Comparison of ENCODE assay signal across 8 cellular contexts in genomic region chrX:109536439-109537323, GRCh38. TPM values are rescaled to one million over a fixed set of nuclear protein-coding genes. Genes with fewer than 3 reads are reported as not detected.
A peak's percentile ranks its signal among the peaks of the same experiment; 100 is the strongest.
DNase-seq lines count a peak whose midpoint lies in the region; ATAC-seq, FAIRE-seq and TF ChIP-seq lines count a peak whose summit lies in the region.

Gene NXT2 (plus strand): TSS chrX:109536844. CDS start chrX:109537007, 163 bp downstream.

- H2BK12ac ChIP-seq in neuronal stem cell (ENCODE audit: low read length) = no peak within 1 kb of the TSS

- H3K27me3 ChIP-seq in GM06990 (replicated peaks; ENCODE audit: control insufficient read depth, insufficient read depth, low read length) (no peaks in the 10 kb centered on the region), neuronal stem cell (ENCODE audit: control insufficient read depth in 3 of 3, insufficient read depth in 3 of 3, low read depth in 1 of 3, low read length in 3 of 3) (no peaks in the 10 kb centered on the region), subcutaneous abdominal adipose tissue (ENCODE audit: control insufficient read depth in 5 of 5, insufficient read depth in 4 of 5, low read length in 5 of 5) (peaks cover 0 to 13% (median 0%) of the 10 kb centered on the region in 5 donors)

- peak within 1 kb of the TSS; percentile 72 for H3K4me3 ChIP-seq in GM06990 (replicated peaks; ENCODE audit: low read depth, low read length)
- peak within 1 kb of the TSS; percentile 81 for H3K4me3 ChIP-seq in NB4 (ENCODE audit: low read depth, low read length)
- H3K4me3 ChIP-seq in neuronal stem cell (ENCODE audit: low read length in 2 of 2) = peak within 1 kb of the TSS; percentile 66 to 98
- peak within 1 kb of the TSS; percentile 50 to 81 (median 77) for H3K4me3 ChIP-seq in subcutaneous abdominal adipose tissue (ENCODE audit: low read depth in 1 of 5, low read length in 5 of 5)

- H3K4me1 ChIP-seq in neuronal stem cell (ENCODE audit: control insufficient read depth in 2 of 2, insufficient read depth in 1 of 2, low read depth in 1 of 2, low read length in 2 of 2) (no peaks in the 10 kb centered on the region), subcutaneous abdominal adipose tissue (ENCODE audit: control insufficient read depth in 5 of 5, insufficient read depth in 5 of 5, low read length in 5 of 5) (peaks cover 0 to 7% (median 4%) of the 10 kb centered on the region in 5 donors)

- peaks cover 19% of the 10 kb centered on the region for H3K4me1 Mint-ChIP-seq in activated naive CD4-positive, alpha-beta T cell treated with anti-CD3 and anti-CD28 coated beads for 36 hours (ENCODE audit: low read depth)

- CTCF ChIA-PET in activated naive CD4-positive, alpha-beta T cell treated with anti-CD3 and anti-CD28 coated beads for 36 hours (lab: Charles Lee) = interaction anchor here (1.1 to 2.1 kb wide), 2 partner anchors 51 to 98 kb away, joined by 4 to 5 read pairs; no protein-coding TSS in a partner anchor

- H3K23ac ChIP-seq in neuronal stem cell (ENCODE audit: low read depth, low read length, poor library complexity) = no peak within 1 kb of the TSS

- peak within 1 kb of the TSS; percentile 91 for H2AFZ ChIP-seq in neuronal stem cell (ENCODE audit: low read length)

- intact Hi-C loops in activated naive CD4-positive, alpha-beta T cell treated with anti-CD3 and anti-CD28 coated beads for 36 hours (cut with micrococcal nuclease) = loop anchor here (1.0 to 5.0 kb wide), 7 partner anchors 64 to 782 kb away; partner anchors contain the start of genes AMMECR1 and TMEM164

- H3K27ac Mint-ChIP-seq in activated naive CD4-positive, alpha-beta T cell treated with anti-CD3 and anti-CD28 coated beads for 36 hours = peak within 1 kb of the TSS; percentile 98

- no peak within 1 kb of the TSS for H2BK15ac ChIP-seq in neuronal stem cell (ENCODE audit: low read length)

- ATAC-seq in HG02571 (IDR thresholded peaks at IDR 0.05; ENCODE audit: unreplicated experiment) = peak; percentile 97

- peak within 1 kb of the TSS; percentile 89 for H3K18ac ChIP-seq in neuronal stem cell (ENCODE audit: low read length)

- TF ChIP-seq CTCF in GM06990 (IDR thresholded peaks at IDR 0.05; ENCODE audit: insufficient read depth, low read length, poor library complexity, severe bottlenecking) = no peak
- TF ChIP-seq CTCF in NB4 (IDR thresholded peaks at IDR 0.05; ENCODE audit: low read depth, low read length) = no peak

- DNase-seq in GM06990 (ENCODE audit: extremely low read depth, insufficient read length) (peak; percentile 92), NB4 (ENCODE audit: low read depth) (peak; percentile 94), SK-N-DZ (ENCODE audit: low spot score) (peak; percentile 88), frontal cortex (ENCODE audit: low spot score in 2 of 2) (peak; percentile 65 to 77), neuronal stem cell (ENCODE audit: low spot score) (peak; percentile 84)
- peak; percentile 89 for DNase-seq in activated naive CD4-positive, alpha-beta T cell treated with anti-CD3 and anti-CD28 coated beads for 36 hours

- H3K36me3 Mint-ChIP-seq in activated naive CD4-positive, alpha-beta T cell treated with anti-CD3 and anti-CD28 coated beads for 36 hours (ENCODE audit: low read depth) = no peaks in the 10 kb centered on the region

- no peak within 1 kb of the TSS for H2BK5ac ChIP-seq in neuronal stem cell (ENCODE audit: low read length)

- WGBS in neuronal stem cell (ENCODE audit: extremely low coverage in 2 of 2, insufficient read length in 2 of 2, insufficient replicate concordance in 1 of 2), 2 donors = no CpG with 5 or more reads among the region's 43 CpGs

- H3K9me3 Mint-ChIP-seq in activated naive CD4-positive, alpha-beta T cell treated with anti-CD3 and anti-CD28 coated beads for 36 hours = peaks cover 1% of the 10 kb centered on the region

- H2AK5ac ChIP-seq in neuronal stem cell (ENCODE audit: low read depth, low read length) = no peak within 1 kb of the TSS

- H3K4me3 Mint-ChIP-seq in activated naive CD4-positive, alpha-beta T cell treated with anti-CD3 and anti-CD28 coated beads for 36 hours = peak within 1 kb of the TSS; percentile 95

- H3K4ac ChIP-seq in neuronal stem cell (ENCODE audit: low read length) = no peak within 1 kb of the TSS

- no peak for FAIRE-seq in frontal cortex (lab: Jason Lieb, UNC)

- H3K27ac ChIP-seq in neuronal stem cell (replicated peaks; ENCODE audit: low read length) (peak within 1 kb of the TSS; percentile 82), subcutaneous abdominal adipose tissue (ENCODE audit: low read depth, low read length) (peak within 1 kb of the TSS; percentile 96)

- peak within 1 kb of the TSS; percentile 82 for H3K9ac ChIP-seq in neuronal stem cell (ENCODE audit: low read depth, low read length, poor library complexity)
- peak within 1 kb of the TSS; percentile 47 to 90 (median 88) for H3K9ac ChIP-seq in subcutaneous abdominal adipose tissue (ENCODE audit: low read length in 5 of 5)

- TF ChIP-seq POLR2A in NB4 (IDR thresholded peaks at IDR 0.05; ENCODE audit: extremely low read depth, insufficient read length) = peak; percentile 83

- no peaks in the 10 kb centered on the region for H3K79me1 ChIP-seq in neuronal stem cell (ENCODE audit: low read depth, low read length)

- H2BK120ac ChIP-seq in neuronal stem cell (ENCODE audit: low read depth, low read length) = no peak within 1 kb of the TSS

- no peak within 1 kb of the TSS for H4K8ac ChIP-seq in neuronal stem cell (ENCODE audit: low read depth, low read length)

- peak within 1 kb of the TSS; percentile 40 for H3K4me2 ChIP-seq in neuronal stem cell (ENCODE audit: insufficient read depth, low read length, poor library complexity, severe bottlenecking)

- no peak within 1 kb of the TSS for H4K91ac ChIP-seq in neuronal stem cell (ENCODE audit: low read depth, low read length, poor library complexity)

- H3K27me3 Mint-ChIP-seq in activated naive CD4-positive, alpha-beta T cell treated with anti-CD3 and anti-CD28 coated beads for 36 hours (ENCODE audit: low read depth) = no peaks in the 10 kb centered on the region

- H3K9me3 ChIP-seq in neuronal stem cell (replicated peaks in 1 of 2; ENCODE audit: control insufficient read depth in 2 of 2, insufficient read depth in 1 of 2, low read depth in 1 of 2, low read length in 2 of 2) (no peaks in the 10 kb centered on the region), subcutaneous abdominal adipose tissue (ENCODE audit: control insufficient read depth in 5 of 5, low read length in 5 of 5) (peaks cover 0 to 3% (median 0%) of the 10 kb centered on the region in 5 donors)

- no peak within 1 kb of the TSS for H3K14ac ChIP-seq in neuronal stem cell (ENCODE audit: low read length)

- H3K36me3 ChIP-seq in GM06990 (ENCODE audit: control insufficient read depth, insufficient read depth, low read length) (no peaks in the 10 kb centered on the region), neuronal stem cell (replicated peaks in 1 of 2; ENCODE audit: control insufficient read depth in 2 of 2, insufficient read depth in 2 of 2, low read length in 2 of 2) (no peaks in the 10 kb centered on the region), subcutaneous abdominal adipose tissue (ENCODE audit: control insufficient read depth in 5 of 5, insufficient read depth in 5 of 5, low read length in 5 of 5) (no peaks in the 10 kb centered on the region)

RNA-seq across cellular contexts. Expression of gene NXT2, which starts in this region (rescaled TPM):
- polyA plus RNA-seq in SK-N-DZ (2014; cell fraction: cytosol; rRNA removed) = 12.3 and 12.6 TPM in 2 replicates
- polyA plus RNA-seq in SK-N-DZ (2014; cell fraction: nucleus; rRNA removed) = 4.2 and 7.1 TPM in 2 replicates
- total RNA-seq in activated naive CD4-positive, alpha-beta T cell treated with anti-CD3 and anti-CD28 coated beads for 36 hours = 10 to 100 TPM; 14.8 to 14.9 TPM
- 11.0 TPM for total RNA-seq in frontal cortex
- 16.3 TPM for polyA plus RNA-seq in neuronal stem cell (2013, experiment 1 of 2)
- polyA plus RNA-seq in neuronal stem cell (2013, experiment 2 of 2) = 16.5 TPM

Comparison
In these comparisons a context has a peak if more than half of its experiments do, and no peak if none do; other contexts are left out.
1. Peak in every context shown above with its lines: DNase-seq, ATAC-seq, H3K4me3 ChIP-seq and H3K27ac ChIP-seq.